21 cellular contexts compared by ENCODE assay signal in genomic region chr22:32311551-32312071, GRCh38. TPM values are rescaled to one million over a fixed set of nuclear protein-coding genes. Genes with fewer than 3 reads are reported as not detected.
A peak's percentile ranks its signal among the peaks of the same experiment; 100 is the strongest.
DNase-seq lines count a peak whose midpoint lies in the region; ATAC-seq, FAIRE-seq and TF ChIP-seq lines count a peak whose summit lies in the region.
"Had no signal": no experiment of that assay in that cellular context is flagged by ENCODE, and none has a peak within 500 bp of the region (broad histone marks: within the 10 kb centered on the region; RNA-seq: fewer than 3 reads in every experiment).

No MANE protein-coding gene starts in this region.

- H2BK12ac ChIP-seq in H1 (ENCODE audit: low read depth, low read length), result 0 out of 2 replicates have a peak overlapping the region, but pooled peaks have one; percentile 60

- DNase-seq in NCI-H345 (lab: John Stamatoyannopoulos, UW) (peak; percentile 9), NCI-H345 treated with DMSO at 0.1 percent for 48 hours (lab: John Stamatoyannopoulos, UW; ENCODE audit: unreplicated experiment) (no peak), NCI-H146 (lab: John Stamatoyannopoulos, UW) (peak; percentile 68), H1 (ENCODE audit: low read depth in 1 of 2, low spot score in 2 of 2) (peak in 1 of 2 experiments; percentile 35), stomach (peak; percentile 4), smooth muscle cell (lab: John Stamatoyannopoulos, UW; ENCODE audit: unreplicated experiment) (no peak)
- no peak for DNase-seq in stimulated activated CD4-positive, alpha-beta T cell treated with anti-CD3 and anti-CD28 coated beads, Interleukin-4, amount 100 ng/mL, for 4 hours
- DNase-seq: Caco-2, DMS53, GOT3, NCI-H1105 treated with DMSO at 0.1 percent for 48 hours, NCI-H1930, NCI-H526 treated with DMSO at 0.1 percent for 48 hours, PC-3 had no signal

- H2BK20ac ChIP-seq in H1 (ENCODE audit: low read length), result no peak overlapping the region

- H3K9me3 ChIP-seq in H1 (ENCODE audit: insufficient read depth in 2 of 2, low read depth in 1 of 2, low read length in 1 of 2) (no peaks in the 10 kb centered on the region), stomach (no peaks in the 10 kb centered on the region), smooth muscle cell (replicated peaks; ENCODE audit: low read depth) (no peaks in the 10 kb centered on the region)
- H3K9me3 ChIP-seq: Caco-2 had no signal

- H3K27me3 ChIP-seq in H1 (replicated peaks in 1 of 4; ENCODE audit: control insufficient read depth in 3 of 4, extremely low read depth in 1 of 4, insufficient read depth in 3 of 4, low read length in 3 of 4) (peaks cover 0 to 2% (median 0%) of the 10 kb centered on the region in 4 experiments; a peak in 1 of 7 replicates), stomach (peaks cover 0 to 51% (median 0%) of the 10 kb centered on the region in 3 donors), smooth muscle cell (ENCODE audit: low read depth) (no peaks in the 10 kb centered on the region)

- H4K20me1 ChIP-seq in H1 (replicated peaks in 1 of 2; ENCODE audit: control insufficient read depth in 1 of 2, insufficient read depth in 2 of 2, low read length in 2 of 2), result no peaks in the 10 kb centered on the region
- H4K20me1 ChIP-seq in smooth muscle cell (ENCODE audit: low read depth), result no peaks in the 10 kb centered on the region

- no peak for FAIRE-seq in H1 (lab: Jason Lieb, UNC)
- FAIRE-seq: GM12878 had no signal

- TF ChIP-seq POLR2A in H1 (IDR thresholded peaks at IDR 0.05; ENCODE audit: control extremely low read depth in 1 of 2, low read depth in 2 of 2, low read length in 2 of 2) (no peak), stomach (IDR thresholded peaks at IDR 0.05) (no peak)

- TF ChIP-seq CTCF in H1 (IDR thresholded peaks at IDR 0.05; ENCODE audit: control extremely low read depth in 1 of 3, insufficient read depth in 1 of 3, low read depth in 1 of 3, low read length in 3 of 3) (no peak), stomach (IDR thresholded peaks at IDR 0.05) (no peak), smooth muscle cell (IDR thresholded peaks at IDR 0.05; ENCODE audit: borderline replicate concordance, insufficient read depth, poor library complexity, severe bottlenecking) (no peak)

- H3K4ac ChIP-seq in H1 (replicated peaks; ENCODE audit: insufficient read length, low read depth, low read length), result no peak overlapping the region

- intact Hi-C loops in stomach (cut with DNase I; ENCODE audit: low total_unique reads), result no loop called here

- H3K9ac ChIP-seq in H1 (replicated peaks in 1 of 4; ENCODE audit: extremely low read depth in 1 of 4, low read depth in 3 of 4, low read length in 3 of 4), result no peak overlapping the region
- H3K9ac ChIP-seq in smooth muscle cell (ENCODE audit: low read depth), result no peak overlapping the region
- H3K9ac ChIP-seq: KMS-11 had no signal

- H3F3A ChIP-seq in smooth muscle cell (ENCODE audit: low read depth), result no peaks in the 10 kb centered on the region

- H3K79me2 ChIP-seq in H1 (ENCODE audit: control insufficient read depth in 1 of 2, insufficient read depth in 2 of 2, low read length in 2 of 2) (no peaks in the 10 kb centered on the region), smooth muscle cell (ENCODE audit: low read depth) (no peaks in the 10 kb centered on the region)

- H3K4me1 ChIP-seq in H1 (replicated peaks in 1 of 4; ENCODE audit: control insufficient read depth in 3 of 4, insufficient read depth in 4 of 4, low read length in 3 of 4) (peaks cover 0 to 3% (median 0%) of the 10 kb centered on the region in 4 experiments; a peak in 1 of 7 replicates), stomach (no peaks in the 10 kb centered on the region), smooth muscle cell (ENCODE audit: low read depth) (no peaks in the 10 kb centered on the region)
- H3K4me1 ChIP-seq: Caco-2 had no signal

- no peak overlapping the region; the same call in 1 of the 2 replicates for H2AK5ac ChIP-seq in H1 (ENCODE audit: low read depth, low read length)

- TF ChIP-seq EP300 in H1 (IDR thresholded peaks at IDR 0.05; ENCODE audit: borderline replicate concordance in 1 of 2, low read depth in 2 of 2, low read length in 2 of 2) (no peak), stomach (IDR thresholded peaks at IDR 0.05) (no peak)

- 80% methylated on average over 11 of the region's 11 CpGs; no CpG with 5 or more reads in 1 of the 2 experiments for WGBS in H1 (ENCODE audit: extremely low coverage in 1 of 2, insufficient coverage in 1 of 2, insufficient read length in 1 of 2, insufficient replicate concordance in 2 of 2, low coverage in 1 of 2, low lambda C conversion rate in 2 of 2, missing lambda C conversion rate in 1 of 2), 2 experiments
- WGBS in stomach, 5 donors, result 64 to 80% (median 77%) methylated on average over 10 to 11 of the region's 11 CpGs
- WGBS in smooth muscle cell (ENCODE audit: low lambda C conversion rate), result 78% methylated on average over 11 of the region's 11 CpGs

- H2BK5ac ChIP-seq in H1 (ENCODE audit: low read depth, low read length), result no peak overlapping the region

- no peak overlapping the region for H3K27ac ChIP-seq in H1 (ENCODE audit: low read depth, low read length)
- no peak overlapping the region for H3K27ac ChIP-seq in stomach
- H3K27ac ChIP-seq in smooth muscle cell (ENCODE audit: low read depth), result no peak overlapping the region
- H3K27ac ChIP-seq: 22Rv1, KMS-11 had no signal

- no peak overlapping the region for H3K18ac ChIP-seq in H1 (ENCODE audit: extremely low read depth, low read length)

- POLR2A ChIA-PET in H1 (lab: Charles Lee; ENCODE audit: partially characterized antibody), result interaction anchor here (1.8 kb wide), 1 partner anchor 43 kb away, joined by 3 read pairs; no protein-coding TSS in a partner anchor

- no peak overlapping the region for H3K23ac ChIP-seq in H1 (ENCODE audit: insufficient read length)

- H2AFZ ChIP-seq in H1 (ENCODE audit: low read length), result no peak overlapping the region
- no peak overlapping the region for H2AFZ ChIP-seq in smooth muscle cell (ENCODE audit: low read depth)

- no peak overlapping the region for H4K5ac ChIP-seq in H1 (ENCODE audit: insufficient read length, low read depth, low read length)

- no peak overlapping the region for H2BK120ac ChIP-seq in H1 (replicated peaks; ENCODE audit: low read depth, low read length)

- no peaks in the 10 kb centered on the region for H3K79me1 ChIP-seq in H1 (ENCODE audit: low read depth, low read length)

- CTCF ChIA-PET in H1 (lab: Charles Lee; ENCODE audit: partially characterized antibody), result interaction anchor here (0.6 to 2.3 kb wide), 6 partner anchors 8 to 45 kb away, joined by 3 to 10 read pairs (median 3); no protein-coding TSS in a partner anchor

- H3K36me3 ChIP-seq in H1 (ENCODE audit: control insufficient read depth in 2 of 4, insufficient read depth in 4 of 4, low read length in 3 of 4) (no peaks in the 10 kb centered on the region), stomach (no peaks in the 10 kb centered on the region), smooth muscle cell (ENCODE audit: low read depth) (no peaks in the 10 kb centered on the region)

- H2BK15ac ChIP-seq in H1 (ENCODE audit: low read length), result no peak overlapping the region

- no peak overlapping the region for H3K4me2 ChIP-seq in H1 (ENCODE audit: insufficient read depth in 1 of 2, low read depth in 2 of 2, low read length in 2 of 2)
- H3K4me2 ChIP-seq in smooth muscle cell, result no peak overlapping the region
- H3K4me2 ChIP-seq: KMS-11 had no signal

- H3K23me2 ChIP-seq in H1 (ENCODE audit: low read depth, low read length), result no peaks in the 10 kb centered on the region; the same call in 1 of the 2 replicates

- no peak overlapping the region for H3K4me3 ChIP-seq in H1 (ENCODE audit: extremely low read depth in 1 of 4, insufficient read depth in 2 of 4, low read depth in 3 of 4, low read length in 4 of 4)
- H3K4me3 ChIP-seq in stomach, result no peak overlapping the region
- H3K4me3 ChIP-seq in smooth muscle cell, result no peak overlapping the region
- H3K4me3 ChIP-seq: GM12878 had no signal

- no peak overlapping the region for H4K8ac ChIP-seq in H1 (ENCODE audit: extremely low read depth, insufficient read depth, low read length)

- no peak overlapping the region for H4K91ac ChIP-seq in H1 (replicated peaks; ENCODE audit: insufficient read length, low read length)

- TF ChIP-seq RAD21 in H1 (IDR thresholded peaks at IDR 0.05 in 1 of 2, conservative IDR thresholded peaks at IDR 0.05 in 1 of 2; ENCODE audit: low read depth in 2 of 2, low read length in 2 of 2), result no peak

- no peak overlapping the region for H3K14ac ChIP-seq in H1 (ENCODE audit: insufficient read length)

- ATAC-seq in HG03520 (IDR thresholded peaks at IDR 0.05; ENCODE audit: unreplicated experiment), result no peak
- ATAC-seq: GM12878 had no signal

- H3K56ac ChIP-seq in H1 (replicated peaks; ENCODE audit: insufficient read length, low read depth, low read length), result no peak overlapping the region

RNA-seq across cellular contexts. Expression of gene RFPL3, which starts 46.1 kb away (rescaled TPM):
- total RNA-seq in H1 (2021; fragmentation: NEBNext Ultra II Directional; extraction: Animal tissue kit (Norgen Biotek cat#: 25700)), result 0.24 TPM in 1 of 2 replicates, not detected in the other
- 0.08 TPM in 2 replicates for polyA plus RNA-seq in H1 (2011; rRNA removed)
- 0.14 TPM for polyA plus RNA-seq in H1 (2011; cell fraction: cytosol; rRNA removed)
- polyA plus RNA-seq in H1 (2011; cell fraction: nucleus; rRNA removed), result not detected
- polyA plus RNA-seq in H1 (2012, experiment 1 of 2), result 0.17 to 0.18 TPM in 2 of 4 replicates, not detected in the others
- polyA plus RNA-seq in H1 (2012, experiment 2 of 2), result not detected
- polyA plus RNA-seq in H1 (2013, experiment 1 of 2), result 0.12 TPM
- 0.24 TPM for polyA plus RNA-seq in H1 (2013, experiment 2 of 2)
- polyA minus RNA-seq in H1 (2011; rRNA and poly(A)+ RNA removed), result not detected in 2 replicates
- polyA minus RNA-seq in H1 (2011; cell fraction: cytosol; rRNA and poly(A)+ RNA removed), result not detected
- polyA minus RNA-seq in H1 (2011; cell fraction: nucleus; rRNA and poly(A)+ RNA removed), result not detected
- not detected for total RNA-seq in stomach
- not detected for polyA plus RNA-seq in stomach
- not detected in 2 replicates for total RNA-seq in smooth muscle cell
- 0.26 TPM in 1 of 2 replicates, not detected in the other for polyA plus RNA-seq in smooth muscle cell
- total RNA-seq: Caco-2, GM12878, MCF 10A, PC-3, SK-MEL-5 had no signal
- polyA plus RNA-seq: CD14-positive monocyte, GM12878 had no signal

RNA-seq across cellular contexts. Expression of gene SLC5A4, which starts 56.5 kb away (rescaled TPM):
- not detected in 2 replicates for total RNA-seq in H1 (2021; fragmentation: NEBNext Ultra II Directional; extraction: Animal tissue kit (Norgen Biotek cat#: 25700))
- polyA plus RNA-seq in H1 (2011; rRNA removed) (0.06 and 0.17 TPM in 2 replicates), stomach (not detected), smooth muscle cell (not detected in 2 replicates)
- 0.10 TPM for polyA plus RNA-seq in H1 (2011; cell fraction: cytosol; rRNA removed)
- 0.24 TPM for polyA plus RNA-seq in H1 (2011; cell fraction: nucleus; rRNA removed)
- polyA plus RNA-seq in H1 (2012, experiment 1 of 2), result 0.15 TPM in 2 of 4 replicates, not detected in the others
- not detected for polyA plus RNA-seq in H1 (2012, experiment 2 of 2)
- polyA plus RNA-seq in H1 (2013, experiment 1 of 2), result 0.10 TPM
- polyA plus RNA-seq in H1 (2013, experiment 2 of 2), result 0.02 TPM
- 0.71 and 0.82 TPM in 2 replicates for polyA minus RNA-seq in H1 (2011; rRNA and poly(A)+ RNA removed)
- polyA minus RNA-seq in H1 (2011; cell fraction: cytosol; rRNA and poly(A)+ RNA removed), result not detected
- 0.40 TPM for polyA minus RNA-seq in H1 (2011; cell fraction: nucleus; rRNA and poly(A)+ RNA removed)
- total RNA-seq in stomach (1 to 10 TPM in 1 of 5 donors, under 1 TPM in 2, not detected in 2; 0.29 to 3.3 (median 0.58) TPM), smooth muscle cell (not detected in 2 replicates)
- total RNA-seq: Caco-2, GM12878, MCF 10A, PC-3 had no signal
- polyA plus RNA-seq: CD14-positive monocyte, GM12878 had no signal

Comparison
In these comparisons a context has a peak if more than half of its experiments do, and no peak if none do; other contexts are left out.
1. DNase-seq: peak in NCI-H345 (single experiment), NCI-H146 (single experiment) and stomach (single experiment); none in NCI-H345 treated with DMSO at 0.1 percent for 48 hours (single experiment), smooth muscle cell (single experiment) and stimulated activated CD4-positive, alpha-beta T cell treated with anti-CD3 and anti-CD28 coated beads, Interleukin-4, amount 100 ng/mL, for 4 hours (0 of 2).